Comparison of ENCODE assay signal across 1 cellular context in the genomic region with DNA sequence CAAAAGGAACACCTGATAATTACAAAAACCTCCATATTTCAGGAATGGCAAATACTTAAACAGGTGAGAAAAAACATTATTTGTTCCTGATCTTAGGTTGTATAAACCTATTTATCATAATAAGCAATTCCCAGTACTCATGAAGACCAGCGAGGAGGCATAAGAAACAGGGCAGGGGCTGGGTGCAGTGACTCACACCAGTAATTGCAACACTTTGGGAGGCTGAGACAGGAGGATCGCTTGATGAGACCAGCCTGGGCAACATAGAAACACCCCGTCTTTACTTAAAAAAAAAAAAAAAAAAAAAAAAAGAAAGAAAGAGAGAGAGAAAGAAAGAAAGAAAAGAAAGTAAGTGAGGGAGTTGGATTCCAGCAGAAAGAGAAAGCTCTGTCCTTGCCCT.
TF ChIP-seq lines count a peak whose summit lies in the region.

No MANE protein-coding gene starts in this region.

TF ChIP-seq in GM23338, 12 proteins besides CTCF, POLR2A, EP300 and RAD21 (continued from another document):
- TF ChIP-seq, protein P1, sequence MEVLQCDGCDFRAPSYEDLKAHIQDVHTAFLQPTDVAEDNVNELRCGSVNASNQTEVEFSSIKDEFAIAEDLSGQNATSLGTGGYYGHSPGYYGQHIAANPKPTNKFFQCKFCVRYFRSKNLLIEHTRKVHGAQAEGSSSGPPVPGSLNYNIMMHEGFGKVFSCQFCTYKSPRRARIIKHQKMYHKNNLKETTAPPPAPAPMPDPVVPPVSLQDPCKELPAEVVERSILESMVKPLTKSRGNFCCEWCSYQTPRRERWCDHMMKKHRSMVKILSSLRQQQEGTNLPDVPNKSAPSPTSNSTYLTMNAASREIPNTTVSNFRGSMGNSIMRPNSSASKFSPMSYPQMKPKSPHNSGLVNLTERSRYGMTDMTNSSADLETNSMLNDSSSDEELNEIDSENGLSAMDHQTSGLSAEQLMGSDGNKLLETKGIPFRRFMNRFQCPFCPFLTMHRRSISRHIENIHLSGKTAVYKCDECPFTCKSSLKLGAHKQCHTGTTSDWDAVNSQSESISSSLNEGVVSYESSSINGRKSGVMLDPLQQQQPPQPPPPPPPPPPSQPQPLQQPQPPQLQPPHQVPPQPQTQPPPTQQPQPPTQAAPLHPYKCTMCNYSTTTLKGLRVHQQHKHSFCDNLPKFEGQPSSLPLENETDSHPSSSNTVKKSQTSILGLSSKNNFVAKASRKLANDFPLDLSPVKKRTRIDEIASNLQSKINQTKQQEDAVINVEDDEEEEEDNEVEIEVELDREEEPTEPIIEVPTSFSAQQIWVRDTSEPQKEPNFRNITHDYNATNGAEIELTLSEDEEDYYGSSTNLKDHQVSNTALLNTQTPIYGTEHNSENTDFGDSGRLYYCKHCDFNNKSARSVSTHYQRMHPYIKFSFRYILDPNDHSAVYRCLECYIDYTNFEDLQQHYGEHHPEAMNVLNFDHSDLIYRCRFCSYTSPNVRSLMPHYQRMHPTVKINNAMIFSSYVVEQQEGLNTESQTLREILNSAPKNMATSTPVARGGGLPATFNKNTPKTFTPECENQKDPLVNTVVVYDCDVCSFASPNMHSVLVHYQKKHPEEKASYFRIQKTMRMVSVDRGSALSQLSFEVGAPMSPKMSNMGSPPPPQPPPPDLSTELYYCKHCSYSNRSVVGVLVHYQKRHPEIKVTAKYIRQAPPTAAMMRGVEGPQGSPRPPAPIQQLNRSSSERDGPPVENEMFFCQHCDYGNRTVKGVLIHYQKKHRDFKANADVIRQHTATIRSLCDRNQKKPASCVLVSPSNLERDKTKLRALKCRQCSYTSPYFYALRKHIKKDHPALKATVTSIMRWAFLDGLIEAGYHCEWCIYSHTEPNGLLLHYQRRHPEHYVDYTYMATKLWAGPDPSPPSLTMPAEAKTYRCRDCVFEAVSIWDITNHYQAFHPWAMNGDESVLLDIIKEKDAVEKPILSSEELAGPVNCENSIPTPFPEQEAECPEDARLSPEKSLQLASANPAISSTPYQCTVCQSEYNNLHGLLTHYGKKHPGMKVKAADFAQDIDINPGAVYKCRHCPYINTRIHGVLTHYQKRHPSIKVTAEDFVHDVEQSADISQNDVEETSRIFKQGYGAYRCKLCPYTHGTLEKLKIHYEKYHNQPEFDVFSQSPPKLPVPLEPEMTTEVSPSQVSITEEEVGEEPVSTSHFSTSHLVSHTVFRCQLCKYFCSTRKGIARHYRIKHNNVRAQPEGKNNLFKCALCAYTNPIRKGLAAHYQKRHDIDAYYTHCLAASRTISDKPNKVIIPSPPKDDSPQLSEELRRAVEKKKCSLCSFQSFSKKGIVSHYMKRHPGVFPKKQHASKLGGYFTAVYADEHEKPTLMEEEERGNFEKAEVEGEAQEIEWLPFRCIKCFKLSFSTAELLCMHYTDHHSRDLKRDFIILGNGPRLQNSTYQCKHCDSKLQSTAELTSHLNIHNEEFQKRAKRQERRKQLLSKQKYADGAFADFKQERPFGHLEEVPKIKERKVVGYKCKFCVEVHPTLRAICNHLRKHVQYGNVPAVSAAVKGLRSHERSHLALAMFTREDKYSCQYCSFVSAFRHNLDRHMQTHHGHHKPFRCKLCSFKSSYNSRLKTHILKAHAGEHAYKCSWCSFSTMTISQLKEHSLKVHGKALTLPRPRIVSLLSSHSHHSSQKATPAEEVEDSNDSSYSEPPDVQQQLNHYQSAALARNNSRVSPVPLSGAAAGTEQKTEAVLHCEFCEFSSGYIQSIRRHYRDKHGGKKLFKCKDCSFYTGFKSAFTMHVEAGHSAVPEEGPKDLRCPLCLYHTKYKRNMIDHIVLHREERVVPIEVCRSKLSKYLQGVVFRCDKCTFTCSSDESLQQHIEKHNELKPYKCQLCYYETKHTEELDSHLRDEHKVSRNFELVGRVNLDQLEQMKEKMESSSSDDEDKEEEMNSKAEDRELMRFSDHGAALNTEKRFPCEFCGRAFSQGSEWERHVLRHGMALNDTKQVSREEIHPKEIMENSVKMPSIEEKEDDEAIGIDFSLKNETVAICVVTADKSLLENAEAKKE (CRISPR knock-in tag; IDR thresholded peaks at IDR 0.05): no peak
- TF ChIP-seq NANOG (IDR thresholded peaks at IDR 0.05; ENCODE audit: borderline replicate concordance): no peak
- TF ChIP-seq STAT1 (IDR thresholded peaks at IDR 0.05; ENCODE audit: unreplicated experiment): no peak
- TF ChIP-seq CREB1 (CRISPR knock-in tag; IDR thresholded peaks at IDR 0.05; ENCODE audit: low read depth): no peak
